Comparison of ENCODE assay signal across 24 cellular contexts in the genomic region with DNA sequence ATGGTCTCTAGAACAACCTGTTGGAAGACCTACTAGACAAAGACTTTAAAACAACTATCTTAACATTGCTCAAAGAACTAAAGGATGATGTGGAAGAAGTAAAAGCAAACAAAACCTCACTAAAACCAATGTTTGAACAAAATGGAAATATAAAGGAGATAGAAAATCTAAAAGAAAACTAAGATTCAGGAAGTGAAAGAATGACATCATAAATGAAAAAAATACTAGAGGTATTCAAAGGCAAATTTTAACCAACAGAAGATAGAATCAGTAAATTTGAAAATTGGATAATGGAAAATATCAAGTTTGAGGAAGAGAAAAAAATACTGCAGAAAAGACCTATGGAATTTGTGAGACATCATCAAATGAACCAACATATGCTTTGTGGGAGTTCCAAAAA.
DNase-seq lines count a peak whose midpoint lies in the region; FAIRE-seq and TF ChIP-seq lines count a peak whose summit lies in the region.
"Had no signal": no experiment of that assay in that cellular context is flagged by ENCODE, and none has a peak within 500 bp of the region (broad histone marks: within the 10 kb centered on the region; RNA-seq: fewer than 3 reads in every experiment).

No MANE protein-coding gene starts in this region.

- peak; percentile 57 for FAIRE-seq in colon (lab: Jason Lieb, UNC)
- FAIRE-seq in GM19239 (lab: Jason Lieb, UNC), result no peak
- FAIRE-seq: G401.6, H54 had no signal

- H3K9me3 Mint-ChIP-seq in activated naive CD4-positive, alpha-beta T cell treated with anti-CD3 and anti-CD28 coated beads, Interleukin-2, amount 50 U/mL, for 24 hours, result peaks cover 5% of the 10 kb centered on the region
- H3K9me3 Mint-ChIP-seq in activated naive CD4-positive, alpha-beta T cell treated with anti-CD3 and anti-CD28 coated beads for 36 hours, result no peaks in the 10 kb centered on the region

- peak overlapping the region; percentile 43 for H3K27ac Mint-ChIP-seq in activated naive CD4-positive, alpha-beta T cell treated with anti-CD3 and anti-CD28 coated beads, Interleukin-2, amount 50 U/mL, for 24 hours
- H3K27ac Mint-ChIP-seq in activated naive CD4-positive, alpha-beta T cell treated with anti-CD3 and anti-CD28 coated beads for 36 hours, result no peak overlapping the region
- H3K27ac Mint-ChIP-seq: B cell; CD8-positive, alpha-beta T cell; IgD-negative memory B cell had no signal

- no peaks in the 10 kb centered on the region for H3K79me2 ChIP-seq in PC-9 (ENCODE audit: low read depth)

- no peaks in the 10 kb centered on the region for H3K4me1 ChIP-seq in PC-9 (replicated peaks; ENCODE audit: insufficient read depth)
- H3K4me1 ChIP-seq: Caco-2, SJCRH30 had no signal

- TF ChIP-seq CTCF in PC-9 (conservative IDR thresholded peaks at IDR 0.05), result no peak

- no peaks in the 10 kb centered on the region for H3K27me3 Mint-ChIP-seq in activated naive CD4-positive, alpha-beta T cell treated with anti-CD3 and anti-CD28 coated beads, Interleukin-2, amount 50 U/mL, for 24 hours
- H3K27me3 Mint-ChIP-seq in activated naive CD4-positive, alpha-beta T cell treated with anti-CD3 and anti-CD28 coated beads for 36 hours (ENCODE audit: low read depth), result peaks cover 2% of the 10 kb centered on the region
- H3K27me3 Mint-ChIP-seq: B cell, IgD-negative memory B cell had no signal

- H4K20me1 ChIP-seq in PC-9 (ENCODE audit: insufficient read depth), result no peaks in the 10 kb centered on the region

- no peak overlapping the region for H3K4me2 ChIP-seq in PC-9
- H3K4me2 ChIP-seq: KMS-11 had no signal

- CTCF ChIA-PET in activated naive CD4-positive, alpha-beta T cell treated with anti-CD3 and anti-CD28 coated beads for 36 hours (lab: Charles Lee), result no interaction called here
- CTCF ChIA-PET in PC-9 (lab: Charles Lee), result no interaction called here

- no peaks in the 10 kb centered on the region for H3F3A ChIP-seq in PC-9 (ENCODE audit: insufficient read depth, low read depth)

- no peaks in the 10 kb centered on the region for H3K9me2 ChIP-seq in PC-9 (ENCODE audit: insufficient read depth)

- DNase-seq in activated naive CD4-positive, alpha-beta T cell treated with anti-CD3 and anti-CD28 coated beads for 36 hours, result no peak
- peak; percentile 23 for DNase-seq in NAMALWA (ENCODE audit: low spot score)
- no peak for DNase-seq in PC-9
- no peak for DNase-seq in globus pallidus (ENCODE audit: low spot score)
- no peak for DNase-seq in SHP77 treated with DMSO at 0.1 percent for 48 hours (lab: John Stamatoyannopoulos, UW)
- no peak for DNase-seq in GM19239 (ENCODE audit: insufficient read length, low spot score)
- DNase-seq: Caco-2; CD8-positive, alpha-beta T cell; NCI-H1417; NCI-H1694; NCI-H2029 treated with DMSO at 0.1 percent for 48 hours; NCI-H446 treated with DMSO at 0.1 percent for 48 hours; NCI-H526; NCI-H82; SJCRH30 had no signal

- POLR2A ChIA-PET in PC-9 (lab: Charles Lee; ENCODE audit: unreplicated experiment), result no interaction called here

- H3K36me3 ChIP-seq in PC-9 (ENCODE audit: low read depth), result no peaks in the 10 kb centered on the region
- H3K36me3 ChIP-seq: SJCRH30 had no signal

- intact Hi-C loops in activated naive CD4-positive, alpha-beta T cell treated with anti-CD3 and anti-CD28 coated beads for 36 hours (cut with micrococcal nuclease), result no loop called here
- intact Hi-C loops in PC-9 (cut with micrococcal nuclease; ENCODE audit: unreplicated experiment), result no loop called here

- H3K27me3 ChIP-seq in PC-9 (ENCODE audit: insufficient read depth, low read depth), result no peaks in the 10 kb centered on the region
- H3K27me3 ChIP-seq: SJCRH30 had no signal

- H3K4me3 ChIP-seq in PC-9, result no peak overlapping the region
- H3K4me3 ChIP-seq: SJCRH30 had no signal

- H3K36me3 Mint-ChIP-seq in activated naive CD4-positive, alpha-beta T cell treated with anti-CD3 and anti-CD28 coated beads, Interleukin-2, amount 50 U/mL, for 24 hours, result no peaks in the 10 kb centered on the region
- H3K36me3 Mint-ChIP-seq in activated naive CD4-positive, alpha-beta T cell treated with anti-CD3 and anti-CD28 coated beads for 36 hours (ENCODE audit: low read depth), result peaks cover 4% of the 10 kb centered on the region
- H3K36me3 Mint-ChIP-seq: CD8-positive, alpha-beta T cell; IgD-negative memory B cell had no signal

- peaks cover 7% of the 10 kb centered on the region; the same call in 1 of the 2 replicates for H3K9me3 ChIP-seq in PC-9 (ENCODE audit: insufficient read depth, low read depth)
- H3K9me3 ChIP-seq: Caco-2, SJCRH30 had no signal

- peaks cover 6% of the 10 kb centered on the region for H3K4me1 Mint-ChIP-seq in activated naive CD4-positive, alpha-beta T cell treated with anti-CD3 and anti-CD28 coated beads, Interleukin-2, amount 50 U/mL, for 24 hours
- H3K4me1 Mint-ChIP-seq in activated naive CD4-positive, alpha-beta T cell treated with anti-CD3 and anti-CD28 coated beads for 36 hours (ENCODE audit: low read depth), result peaks cover 6% of the 10 kb centered on the region
- H3K4me1 Mint-ChIP-seq: B cell had no signal

- H3K4me3 Mint-ChIP-seq in activated naive CD4-positive, alpha-beta T cell treated with anti-CD3 and anti-CD28 coated beads, Interleukin-2, amount 50 U/mL, for 24 hours, result no peak overlapping the region
- H3K4me3 Mint-ChIP-seq in activated naive CD4-positive, alpha-beta T cell treated with anti-CD3 and anti-CD28 coated beads for 36 hours, result no peak overlapping the region
- H3K4me3 Mint-ChIP-seq: B cell; CD8-positive, alpha-beta T cell had no signal

- 0 out of 2 replicates have a peak overlapping the region, but pooled peaks have one; percentile 6 for H2AFZ ChIP-seq in PC-9

- BruUV-seq in PC-9 (replicated peaks; lab: Mats Ljungman, UMichigan), result no TSS peak

- H3K27ac ChIP-seq in PC-9, result no peak overlapping the region
- H3K27ac ChIP-seq: 22Rv1, C4-2B, KMS-11, SJCRH30 had no signal
